ENCODE assay signal across 1 cellular context in genomic region chr3:65889707-65890099, GRCh38.
TF ChIP-seq lines count a peak whose summit lies in the region.

No MANE protein-coding gene starts in this region.

TF ChIP-seq in IMR-90, 13 proteins besides CTCF, POLR2A, EP300 and RAD21 (continued from another document):
- no peak for TF ChIP-seq USF2 (IDR thresholded peaks at IDR 0.05; ENCODE audit: low read depth, low read length)
- TF ChIP-seq MAZ (IDR thresholded peaks at IDR 0.05; ENCODE audit: borderline replicate concordance, low read depth, low read length), result no peak
